10 cellular contexts compared by ENCODE assay signal in genomic region chrY:12615732-12616450, GRCh38.
DNase-seq lines count a peak whose midpoint lies in the region; ATAC-seq and TF ChIP-seq lines count a peak whose summit lies in the region.
"Had no signal": no experiment of that assay in that cellular context is flagged by ENCODE, and none has a peak within 500 bp of the region (broad histone marks: within the 10 kb centered on the region; RNA-seq: fewer than 3 reads in every experiment).

No MANE protein-coding gene starts in this region.

- peak overlapping the region; percentile 40; the same call in 1 of the 2 replicates for H3K27ac Mint-ChIP-seq in HFFc6
- H3K27ac Mint-ChIP-seq: CD4-positive, CD25-positive, alpha-beta regulatory T cell had no signal

- peaks cover 21% of the 10 kb centered on the region for H3K4me1 Mint-ChIP-seq in HFFc6 (ENCODE audit: low read depth)

- H3K9me3 Mint-ChIP-seq in HFFc6, result peaks cover 11% of the 10 kb centered on the region

- DNase-seq in left ventricle myocardium superior, result no peak
- DNase-seq in Right ventricle myocardium inferior (ENCODE audit: missing footprints), result no peak
- peak; percentile 37 for DNase-seq in HFFc6
- peak; percentile 11 for DNase-seq in foreskin melanocyte
- no peak for DNase-seq in activated T-cell treated with anti-CD3 and anti-CD28 coated beads, Interleukin-2, amount 50 U/mL, for 1 hour
- DNase-seq: CD4-positive, CD25-positive, alpha-beta regulatory T cell; DMS 273 treated with DMSO at 0.1 percent for 48 hours; GOT3 had no signal

- TF ChIP-seq CTCF in HFFc6 (IDR thresholded peaks at IDR 0.05), result no peak

- no peak overlapping the region for H3K4me3 Mint-ChIP-seq in HFFc6
- H3K4me3 Mint-ChIP-seq: CD4-positive, CD25-positive, alpha-beta regulatory T cell had no signal

- intact Hi-C loops in left ventricle myocardium superior (cut with micrococcal nuclease) (no loop called here), Right ventricle myocardium inferior (cut with DNase I) (no loop called here)

- H3K36me3 Mint-ChIP-seq in HFFc6 (ENCODE audit: low read depth), result peaks cover 25% of the 10 kb centered on the region
- H3K36me3 Mint-ChIP-seq: CD4-positive, CD25-positive, alpha-beta regulatory T cell had no signal

- H3K27me3 Mint-ChIP-seq in HFFc6 (ENCODE audit: insufficient read depth), result no peaks in the 10 kb centered on the region; the same call in 1 of the 2 replicates

- ATAC-seq in left ventricle myocardium superior, result peak; percentile 49
- ATAC-seq in Right ventricle myocardium inferior, result no peak
- ATAC-seq in HG02759 (IDR thresholded peaks at IDR 0.05; ENCODE audit: unreplicated experiment), result no peak
- ATAC-seq in HG02798 (IDR thresholded peaks at IDR 0.05; ENCODE audit: poor library complexity, unreplicated experiment), result no peak

Comparison
In these comparisons a context has a peak if more than half of its experiments do, and no peak if none do; other contexts are left out.
1. DNase-seq: peak in HFFc6 (single experiment) and foreskin melanocyte (single experiment); none in left ventricle myocardium superior (single experiment), Right ventricle myocardium inferior (single experiment) and activated T-cell treated with anti-CD3 and anti-CD28 coated beads, Interleukin-2, amount 50 U/mL, for 1 hour (single experiment).